Comparison of ENCODE assay signal across 1 cellular context in the genomic region with DNA sequence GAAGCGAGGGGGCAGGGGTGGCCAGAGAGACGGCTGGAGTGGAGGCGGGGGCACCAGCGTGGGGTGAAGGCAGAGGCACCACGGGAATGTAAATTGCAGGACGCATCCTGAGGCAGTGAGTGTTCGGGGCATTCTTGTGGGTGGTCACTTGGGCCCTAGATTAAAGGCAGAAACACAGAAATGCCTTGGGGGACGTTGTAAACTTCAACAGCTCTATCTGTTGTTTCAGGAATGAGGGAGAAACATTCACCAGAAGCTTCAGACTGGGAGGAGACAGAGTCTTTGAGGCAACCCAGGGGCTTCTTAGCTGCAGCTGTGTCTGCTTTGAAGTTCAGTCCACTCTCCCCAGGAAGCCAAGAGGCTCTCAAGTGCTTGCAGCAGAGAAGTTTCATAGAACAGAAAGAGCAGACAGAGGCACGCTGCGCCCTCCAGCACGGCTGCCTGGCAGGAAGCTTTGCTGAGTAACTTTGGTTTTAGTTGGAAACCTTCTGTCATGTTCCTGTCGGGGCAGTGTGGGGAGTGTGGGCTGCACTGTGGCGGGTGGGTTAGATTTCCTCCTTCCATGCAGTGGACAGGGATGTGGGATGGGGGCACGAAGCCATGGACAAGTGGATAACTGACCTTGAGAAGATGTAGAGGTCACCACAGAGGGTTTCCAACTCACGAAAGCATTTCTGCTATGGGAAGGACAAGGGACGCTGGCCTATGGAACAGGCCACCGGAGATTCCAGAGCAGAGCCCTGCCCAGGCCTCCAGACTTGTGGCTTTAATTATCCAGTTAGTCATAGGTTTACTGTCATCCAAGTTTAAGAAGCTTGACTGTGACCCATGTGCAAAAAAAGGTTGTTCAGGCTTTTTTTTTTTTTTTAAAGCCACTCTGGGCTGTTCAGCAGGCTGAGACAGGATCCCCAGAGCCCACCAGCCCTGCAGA.
TF ChIP-seq lines count a peak whose summit lies in the region.

No MANE protein-coding gene starts in this region.

TF ChIP-seq in HepG2, 621 proteins besides CTCF, POLR2A, EP300 and RAD21 (continued from another document and continues in another):
- TF ChIP-seq, protein P1, sequence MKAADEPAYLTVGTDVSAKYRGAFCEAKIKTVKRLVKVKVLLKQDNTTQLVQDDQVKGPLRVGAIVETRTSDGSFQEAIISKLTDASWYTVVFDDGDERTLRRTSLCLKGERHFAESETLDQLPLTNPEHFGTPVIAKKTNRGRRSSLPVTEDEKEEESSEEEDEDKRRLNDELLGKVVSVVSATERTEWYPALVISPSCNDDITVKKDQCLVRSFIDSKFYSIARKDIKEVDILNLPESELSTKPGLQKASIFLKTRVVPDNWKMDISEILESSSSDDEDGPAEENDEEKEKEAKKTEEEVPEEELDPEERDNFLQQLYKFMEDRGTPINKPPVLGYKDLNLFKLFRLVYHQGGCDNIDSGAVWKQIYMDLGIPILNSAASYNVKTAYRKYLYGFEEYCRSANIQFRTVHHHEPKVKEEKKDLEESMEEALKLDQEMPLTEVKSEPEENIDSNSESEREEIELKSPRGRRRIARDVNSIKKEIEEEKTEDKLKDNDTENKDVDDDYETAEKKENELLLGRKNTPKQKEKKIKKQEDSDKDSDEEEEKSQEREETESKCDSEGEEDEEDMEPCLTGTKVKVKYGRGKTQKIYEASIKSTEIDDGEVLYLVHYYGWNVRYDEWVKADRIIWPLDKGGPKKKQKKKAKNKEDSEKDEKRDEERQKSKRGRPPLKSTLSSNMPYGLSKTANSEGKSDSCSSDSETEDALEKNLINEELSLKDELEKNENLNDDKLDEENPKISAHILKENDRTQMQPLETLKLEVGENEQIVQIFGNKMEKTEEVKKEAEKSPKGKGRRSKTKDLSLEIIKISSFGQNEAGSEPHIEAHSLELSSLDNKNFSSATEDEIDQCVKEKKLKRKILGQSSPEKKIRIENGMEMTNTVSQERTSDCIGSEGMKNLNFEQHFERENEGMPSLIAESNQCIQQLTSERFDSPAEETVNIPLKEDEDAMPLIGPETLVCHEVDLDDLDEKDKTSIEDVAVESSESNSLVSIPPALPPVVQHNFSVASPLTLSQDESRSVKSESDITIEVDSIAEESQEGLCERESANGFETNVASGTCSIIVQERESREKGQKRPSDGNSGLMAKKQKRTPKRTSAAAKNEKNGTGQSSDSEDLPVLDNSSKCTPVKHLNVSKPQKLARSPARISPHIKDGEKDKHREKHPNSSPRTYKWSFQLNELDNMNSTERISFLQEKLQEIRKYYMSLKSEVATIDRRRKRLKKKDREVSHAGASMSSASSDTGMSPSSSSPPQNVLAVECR (CRISPR knock-in tag; IDR thresholded peaks at IDR 0.05; ENCODE audit: borderline replicate concordance) = peak; percentile 12; the same call in 1 of the 2 replicates
- TF ChIP-seq BRCA1 (CRISPR knock-in tag; IDR thresholded peaks at IDR 0.05) = no peak
- TF ChIP-seq, protein P2, sequence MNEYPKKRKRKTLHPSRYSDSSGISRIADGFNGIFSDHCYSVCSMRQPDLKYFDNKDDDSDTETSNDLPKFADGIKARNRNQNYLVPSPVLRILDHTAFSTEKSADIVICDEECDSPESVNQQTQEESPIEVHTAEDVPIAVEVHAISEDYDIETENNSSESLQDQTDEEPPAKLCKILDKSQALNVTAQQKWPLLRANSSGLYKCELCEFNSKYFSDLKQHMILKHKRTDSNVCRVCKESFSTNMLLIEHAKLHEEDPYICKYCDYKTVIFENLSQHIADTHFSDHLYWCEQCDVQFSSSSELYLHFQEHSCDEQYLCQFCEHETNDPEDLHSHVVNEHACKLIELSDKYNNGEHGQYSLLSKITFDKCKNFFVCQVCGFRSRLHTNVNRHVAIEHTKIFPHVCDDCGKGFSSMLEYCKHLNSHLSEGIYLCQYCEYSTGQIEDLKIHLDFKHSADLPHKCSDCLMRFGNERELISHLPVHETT (CRISPR knock-in tag; conservative IDR thresholded peaks at IDR 0.05) = no peak
- TF ChIP-seq, protein P3, sequence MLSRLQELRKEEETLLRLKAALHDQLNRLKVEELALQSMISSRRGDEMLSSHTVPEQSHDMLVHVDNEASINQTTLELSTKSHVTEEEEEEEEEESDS (CRISPR knock-in tag; IDR thresholded peaks at IDR 0.05; ENCODE audit: borderline replicate concordance) = no peak
- no peak for TF ChIP-seq HOXA3 (CRISPR knock-in tag; IDR thresholded peaks at IDR 0.05)
- no peak for TF ChIP-seq ZKSCAN1 (IDR thresholded peaks at IDR 0.05; ENCODE audit: low read length)
- TF ChIP-seq, protein P4, sequence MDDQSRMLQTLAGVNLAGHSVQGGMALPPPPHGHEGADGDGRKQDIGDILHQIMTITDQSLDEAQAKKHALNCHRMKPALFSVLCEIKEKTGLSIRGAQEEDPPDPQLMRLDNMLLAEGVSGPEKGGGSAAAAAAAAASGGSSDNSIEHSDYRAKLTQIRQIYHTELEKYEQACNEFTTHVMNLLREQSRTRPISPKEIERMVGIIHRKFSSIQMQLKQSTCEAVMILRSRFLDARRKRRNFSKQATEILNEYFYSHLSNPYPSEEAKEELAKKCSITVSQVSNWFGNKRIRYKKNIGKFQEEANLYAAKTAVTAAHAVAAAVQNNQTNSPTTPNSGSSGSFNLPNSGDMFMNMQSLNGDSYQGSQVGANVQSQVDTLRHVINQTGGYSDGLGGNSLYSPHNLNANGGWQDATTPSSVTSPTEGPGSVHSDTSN (CRISPR knock-in tag; IDR thresholded peaks at IDR 0.05; ENCODE audit: borderline replicate concordance) = no peak
- TF ChIP-seq ZNF253 (CRISPR knock-in tag; IDR thresholded peaks at IDR 0.05; ENCODE audit: borderline replicate concordance) = no peak
- TF ChIP-seq ZFP90 (CRISPR knock-in tag; IDR thresholded peaks at IDR 0.05; ENCODE audit: borderline replicate concordance) = no peak
- TF ChIP-seq IRF2 (CRISPR knock-in tag; IDR thresholded peaks at IDR 0.05) = no peak
- no peak for TF ChIP-seq GABPA (IDR thresholded peaks at IDR 0.05; ENCODE audit: low read depth, low read length)
- TF ChIP-seq GABPA (CRISPR knock-in tag; IDR thresholded peaks at IDR 0.05; ENCODE audit: low read depth) = no peak
- TF ChIP-seq, protein P5, sequence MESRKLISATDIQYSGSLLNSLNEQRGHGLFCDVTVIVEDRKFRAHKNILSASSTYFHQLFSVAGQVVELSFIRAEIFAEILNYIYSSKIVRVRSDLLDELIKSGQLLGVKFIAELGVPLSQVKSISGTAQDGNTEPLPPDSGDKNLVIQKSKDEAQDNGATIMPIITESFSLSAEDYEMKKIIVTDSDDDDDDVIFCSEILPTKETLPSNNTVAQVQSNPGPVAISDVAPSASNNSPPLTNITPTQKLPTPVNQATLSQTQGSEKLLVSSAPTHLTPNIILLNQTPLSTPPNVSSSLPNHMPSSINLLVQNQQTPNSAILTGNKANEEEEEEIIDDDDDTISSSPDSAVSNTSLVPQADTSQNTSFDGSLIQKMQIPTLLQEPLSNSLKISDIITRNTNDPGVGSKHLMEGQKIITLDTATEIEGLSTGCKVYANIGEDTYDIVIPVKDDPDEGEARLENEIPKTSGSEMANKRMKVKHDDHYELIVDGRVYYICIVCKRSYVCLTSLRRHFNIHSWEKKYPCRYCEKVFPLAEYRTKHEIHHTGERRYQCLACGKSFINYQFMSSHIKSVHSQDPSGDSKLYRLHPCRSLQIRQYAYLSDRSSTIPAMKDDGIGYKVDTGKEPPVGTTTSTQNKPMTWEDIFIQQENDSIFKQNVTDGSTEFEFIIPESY (CRISPR knock-in tag; IDR thresholded peaks at IDR 0.05) = no peak
- TF ChIP-seq, protein P6, sequence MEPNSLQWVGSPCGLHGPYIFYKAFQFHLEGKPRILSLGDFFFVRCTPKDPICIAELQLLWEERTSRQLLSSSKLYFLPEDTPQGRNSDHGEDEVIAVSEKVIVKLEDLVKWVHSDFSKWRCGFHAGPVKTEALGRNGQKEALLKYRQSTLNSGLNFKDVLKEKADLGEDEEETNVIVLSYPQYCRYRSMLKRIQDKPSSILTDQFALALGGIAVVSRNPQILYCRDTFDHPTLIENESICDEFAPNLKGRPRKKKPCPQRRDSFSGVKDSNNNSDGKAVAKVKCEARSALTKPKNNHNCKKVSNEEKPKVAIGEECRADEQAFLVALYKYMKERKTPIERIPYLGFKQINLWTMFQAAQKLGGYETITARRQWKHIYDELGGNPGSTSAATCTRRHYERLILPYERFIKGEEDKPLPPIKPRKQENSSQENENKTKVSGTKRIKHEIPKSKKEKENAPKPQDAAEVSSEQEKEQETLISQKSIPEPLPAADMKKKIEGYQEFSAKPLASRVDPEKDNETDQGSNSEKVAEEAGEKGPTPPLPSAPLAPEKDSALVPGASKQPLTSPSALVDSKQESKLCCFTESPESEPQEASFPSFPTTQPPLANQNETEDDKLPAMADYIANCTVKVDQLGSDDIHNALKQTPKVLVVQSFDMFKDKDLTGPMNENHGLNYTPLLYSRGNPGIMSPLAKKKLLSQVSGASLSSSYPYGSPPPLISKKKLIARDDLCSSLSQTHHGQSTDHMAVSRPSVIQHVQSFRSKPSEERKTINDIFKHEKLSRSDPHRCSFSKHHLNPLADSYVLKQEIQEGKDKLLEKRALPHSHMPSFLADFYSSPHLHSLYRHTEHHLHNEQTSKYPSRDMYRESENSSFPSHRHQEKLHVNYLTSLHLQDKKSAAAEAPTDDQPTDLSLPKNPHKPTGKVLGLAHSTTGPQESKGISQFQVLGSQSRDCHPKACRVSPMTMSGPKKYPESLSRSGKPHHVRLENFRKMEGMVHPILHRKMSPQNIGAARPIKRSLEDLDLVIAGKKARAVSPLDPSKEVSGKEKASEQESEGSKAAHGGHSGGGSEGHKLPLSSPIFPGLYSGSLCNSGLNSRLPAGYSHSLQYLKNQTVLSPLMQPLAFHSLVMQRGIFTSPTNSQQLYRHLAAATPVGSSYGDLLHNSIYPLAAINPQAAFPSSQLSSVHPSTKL (CRISPR knock-in tag; IDR thresholded peaks at IDR 0.05) = no peak
- no peak for TF ChIP-seq SIX4 (CRISPR knock-in tag; IDR thresholded peaks at IDR 0.05)
- TF ChIP-seq U2AF2 (IDR thresholded peaks at IDR 0.05; ENCODE audit: low read depth, low read length) = no peak
- no peak for TF ChIP-seq IKZF4 (CRISPR knock-in tag; IDR thresholded peaks at IDR 0.05; ENCODE audit: borderline replicate concordance, low read depth, not compliant biosample characterization)
- TF ChIP-seq ARID2 (CRISPR knock-in tag; IDR thresholded peaks at IDR 0.05; ENCODE audit: borderline replicate concordance) = no peak
- no peak for TF ChIP-seq ISL2 (CRISPR knock-in tag; IDR thresholded peaks at IDR 0.05)
- TF ChIP-seq, protein P7, sequence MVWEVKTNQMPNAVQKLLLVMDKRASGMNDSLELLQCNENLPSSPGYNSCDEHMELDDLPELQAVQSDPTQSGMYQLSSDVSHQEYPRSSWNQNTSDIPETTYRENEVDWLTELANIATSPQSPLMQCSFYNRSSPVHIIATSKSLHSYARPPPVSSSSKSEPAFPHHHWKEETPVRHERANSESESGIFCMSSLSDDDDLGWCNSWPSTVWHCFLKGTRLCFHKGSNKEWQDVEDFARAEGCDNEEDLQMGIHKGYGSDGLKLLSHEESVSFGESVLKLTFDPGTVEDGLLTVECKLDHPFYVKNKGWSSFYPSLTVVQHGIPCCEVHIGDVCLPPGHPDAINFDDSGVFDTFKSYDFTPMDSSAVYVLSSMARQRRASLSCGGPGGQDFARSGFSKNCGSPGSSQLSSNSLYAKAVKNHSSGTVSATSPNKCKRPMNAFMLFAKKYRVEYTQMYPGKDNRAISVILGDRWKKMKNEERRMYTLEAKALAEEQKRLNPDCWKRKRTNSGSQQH (CRISPR knock-in tag; IDR thresholded peaks at IDR 0.05; ENCODE audit: low read depth) = 0 out of 2 replicates have a peak, but pooled peaks have one; percentile 15
- TF ChIP-seq ZNF331 (CRISPR knock-in tag; IDR thresholded peaks at IDR 0.05) = peak; percentile 38; the same call in 1 of the 2 replicates
- TF ChIP-seq, protein P8, sequence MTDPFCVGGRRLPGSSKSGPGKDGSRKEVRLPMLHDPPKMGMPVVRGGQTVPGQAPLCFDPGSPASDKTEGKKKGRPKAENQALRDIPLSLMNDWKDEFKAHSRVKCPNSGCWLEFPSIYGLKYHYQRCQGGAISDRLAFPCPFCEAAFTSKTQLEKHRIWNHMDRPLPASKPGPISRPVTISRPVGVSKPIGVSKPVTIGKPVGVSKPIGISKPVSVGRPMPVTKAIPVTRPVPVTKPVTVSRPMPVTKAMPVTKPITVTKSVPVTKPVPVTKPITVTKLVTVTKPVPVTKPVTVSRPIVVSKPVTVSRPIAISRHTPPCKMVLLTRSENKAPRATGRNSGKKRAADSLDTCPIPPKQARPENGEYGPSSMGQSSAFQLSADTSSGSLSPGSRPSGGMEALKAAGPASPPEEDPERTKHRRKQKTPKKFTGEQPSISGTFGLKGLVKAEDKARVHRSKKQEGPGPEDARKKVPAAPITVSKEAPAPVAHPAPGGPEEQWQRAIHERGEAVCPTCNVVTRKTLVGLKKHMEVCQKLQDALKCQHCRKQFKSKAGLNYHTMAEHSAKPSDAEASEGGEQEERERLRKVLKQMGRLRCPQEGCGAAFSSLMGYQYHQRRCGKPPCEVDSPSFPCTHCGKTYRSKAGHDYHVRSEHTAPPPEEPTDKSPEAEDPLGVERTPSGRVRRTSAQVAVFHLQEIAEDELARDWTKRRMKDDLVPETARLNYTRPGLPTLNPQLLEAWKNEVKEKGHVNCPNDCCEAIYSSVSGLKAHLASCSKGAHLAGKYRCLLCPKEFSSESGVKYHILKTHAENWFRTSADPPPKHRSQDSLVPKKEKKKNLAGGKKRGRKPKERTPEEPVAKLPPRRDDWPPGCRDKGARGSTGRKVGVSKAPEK (CRISPR knock-in tag; IDR thresholded peaks at IDR 0.05; ENCODE audit: borderline replicate concordance) = no peak
- TF ChIP-seq, protein P9, sequence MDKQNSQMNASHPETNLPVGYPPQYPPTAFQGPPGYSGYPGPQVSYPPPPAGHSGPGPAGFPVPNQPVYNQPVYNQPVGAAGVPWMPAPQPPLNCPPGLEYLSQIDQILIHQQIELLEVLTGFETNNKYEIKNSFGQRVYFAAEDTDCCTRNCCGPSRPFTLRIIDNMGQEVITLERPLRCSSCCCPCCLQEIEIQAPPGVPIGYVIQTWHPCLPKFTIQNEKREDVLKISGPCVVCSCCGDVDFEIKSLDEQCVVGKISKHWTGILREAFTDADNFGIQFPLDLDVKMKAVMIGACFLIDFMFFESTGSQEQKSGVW (CRISPR knock-in tag; IDR thresholded peaks at IDR 0.05; ENCODE audit: borderline replicate concordance) = no peak
- no peak for TF ChIP-seq ZNF484 (CRISPR knock-in tag; IDR thresholded peaks at IDR 0.05; ENCODE audit: borderline replicate concordance, low read depth)
- peak; percentile 85 for TF ChIP-seq ESRRA (CRISPR knock-in tag; IDR thresholded peaks at IDR 0.05; ENCODE audit: low read depth)
- no peak for TF ChIP-seq GZF1 (CRISPR knock-in tag; IDR thresholded peaks at IDR 0.05)
- TF ChIP-seq SOX5 (CRISPR knock-in tag; IDR thresholded peaks at IDR 0.05; ENCODE audit: borderline replicate concordance) = no peak
- TF ChIP-seq, protein P10, sequence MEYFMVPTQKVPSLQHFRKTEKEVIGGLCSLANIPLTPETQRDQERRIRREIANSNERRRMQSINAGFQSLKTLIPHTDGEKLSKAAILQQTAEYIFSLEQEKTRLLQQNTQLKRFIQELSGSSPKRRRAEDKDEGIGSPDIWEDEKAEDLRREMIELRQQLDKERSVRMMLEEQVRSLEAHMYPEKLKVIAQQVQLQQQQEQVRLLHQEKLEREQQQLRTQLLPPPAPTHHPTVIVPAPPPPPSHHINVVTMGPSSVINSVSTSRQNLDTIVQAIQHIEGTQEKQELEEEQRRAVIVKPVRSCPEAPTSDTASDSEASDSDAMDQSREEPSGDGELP (IDR thresholded peaks at IDR 0.05; ENCODE audit: borderline replicate concordance, low read depth) = no peak
- TF ChIP-seq ZNF496 (CRISPR knock-in tag; IDR thresholded peaks at IDR 0.05; ENCODE audit: insufficient replicate concordance) = no peak
- no peak for TF ChIP-seq MXI1 (IDR thresholded peaks at IDR 0.05; ENCODE audit: borderline replicate concordance, low read depth, low read length)
- TF ChIP-seq CHD2 (IDR thresholded peaks at IDR 0.05; ENCODE audit: low read depth, low read length) = no peak
- TF ChIP-seq POLR2G (IDR thresholded peaks at IDR 0.05; ENCODE audit: low read depth, low read length) = peak; percentile 47; the same call in 1 of the 2 replicates
- no peak for TF ChIP-seq ZNF101 (CRISPR knock-in tag; IDR thresholded peaks at IDR 0.05; ENCODE audit: borderline replicate concordance, low read depth)
